9 cellular contexts compared by ENCODE assay signal in the genomic region with DNA sequence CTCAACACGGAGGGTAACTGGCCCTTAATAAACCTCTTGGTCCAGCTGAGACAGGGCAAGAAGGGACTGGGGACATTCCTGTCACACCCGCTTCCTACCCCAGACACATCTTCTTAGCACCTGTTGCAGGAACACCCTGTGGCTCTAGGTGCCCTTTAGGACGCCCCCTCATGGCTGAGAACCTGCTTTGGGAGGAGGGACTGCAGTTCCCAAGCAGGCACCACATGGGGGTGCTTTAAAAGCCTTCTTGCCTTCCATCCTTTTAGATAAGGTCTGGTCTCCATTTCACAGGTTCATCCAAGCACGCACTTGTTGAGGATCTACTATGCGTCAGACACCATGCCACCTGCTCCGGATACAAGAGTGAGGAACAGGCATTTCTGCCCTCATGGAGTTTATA. TPM values are rescaled to one million over a fixed set of nuclear protein-coding genes. Genes with fewer than 3 reads are reported as not detected.
DNase-seq lines count a peak whose midpoint lies in the region; ATAC-seq and TF ChIP-seq lines count a peak whose summit lies in the region.
"Had no signal": no experiment of that assay in that cellular context is flagged by ENCODE, and none has a peak within 500 bp of the region (broad histone marks: within the 10 kb centered on the region; RNA-seq: fewer than 3 reads in every experiment).

No MANE protein-coding gene starts in this region.

- H3K9me3 ChIP-seq in BE2C (no peaks in the 10 kb centered on the region), esophagus squamous epithelium (no peaks in the 10 kb centered on the region), upper lobe of left lung (no peaks in the 10 kb centered on the region)

- TF ChIP-seq CTCF in GM12865 (IDR thresholded peaks at IDR 0.05; ENCODE audit: insufficient read depth, low read depth, low read length, missing control alignments) (peak; percentile 28), BE2C (IDR thresholded peaks at IDR 0.05; ENCODE audit: low read depth, low read length) (no peak; the same call in 1 of the 2 replicates), esophagus squamous epithelium (IDR thresholded peaks at IDR 0.05) (peak in 1 of 6 experiments; percentile 41), upper lobe of left lung (IDR thresholded peaks at IDR 0.05) (peak in 1 of 6 experiments; percentile 5)

- DNase-seq in AG08395 (ENCODE audit: low spot score) (peak; percentile 11), GM12865 (ENCODE audit: low read depth) (peak; percentile 32), RPMI8226 (peak; percentile 50), erythroblast (lab: John Stamatoyannopoulos, UW) (peak; percentile 33 to 37), BE2C (no peak), esophagus squamous epithelium (lab: John Stamatoyannopoulos, UW) (no peak), upper lobe of left lung (no peak)
- DNase-seq in NK-92 treated with Interleukin-12 subunit alpha and Interleukin-12 subunit beta, amount 100 ng/mL, for 24 hours (lab: John Stamatoyannopoulos, UW): no peak
- DNase-seq: kidney glomerular epithelial cell had no signal

- H3K27me3 ChIP-seq in BE2C (no peaks in the 10 kb centered on the region), esophagus squamous epithelium (no peaks in the 10 kb centered on the region), upper lobe of left lung (no peaks in the 10 kb centered on the region)

- intact Hi-C loops in esophagus squamous epithelium (cut with DNase I): loop anchor here (5.0 kb wide), 1 partner anchor 128 kb away; no protein-coding TSS in a partner anchor

- TF ChIP-seq EP300 in upper lobe of left lung (IDR thresholded peaks at IDR 0.05): no peak

- H3K36me3 ChIP-seq in BE2C (peaks cover 3% of the 10 kb centered on the region; the same call in 1 of the 2 replicates), esophagus squamous epithelium (peaks cover 27 to 58% (median 32%) of the 10 kb centered on the region in 3 donors), upper lobe of left lung (peaks cover 22 to 56% (median 33%) of the 10 kb centered on the region in 4 donors)

- no peaks in the 10 kb centered on the region for H3K4me1 ChIP-seq in BE2C
- no peaks in the 10 kb centered on the region for H3K4me1 ChIP-seq in esophagus squamous epithelium
- H3K4me1 ChIP-seq in upper lobe of left lung: peaks cover 0 to 11% (median 6%) of the 10 kb centered on the region in 4 donors

- ATAC-seq in upper lobe of left lung (ENCODE audit: low FRiP score in 2 of 2): no peak

- H3K27ac ChIP-seq in esophagus squamous epithelium (no peak overlapping the region), upper lobe of left lung (no peak overlapping the region)

- WGBS in esophagus squamous epithelium, 2 donors: 62 to 82% methylated on average over 3 to 6 of the region's 6 CpGs
- WGBS in upper lobe of left lung, 2 donors: 71 to 83% methylated on average over 6 of the region's 6 CpGs

- no peak overlapping the region for H3K4me3 ChIP-seq in GM12865 (ENCODE audit: low read depth, low read length)
- no peak overlapping the region for H3K4me3 ChIP-seq in BE2C (ENCODE audit: low read depth, low read length)
- no peak overlapping the region for H3K4me3 ChIP-seq in esophagus squamous epithelium
- no peak overlapping the region for H3K4me3 ChIP-seq in upper lobe of left lung

- TF ChIP-seq POLR2A in erythroblast (IDR thresholded peaks at IDR 0.05; ENCODE audit: low read length): no peak
- no peak for TF ChIP-seq POLR2A in esophagus squamous epithelium (IDR thresholded peaks at IDR 0.05)
- no peak for TF ChIP-seq POLR2A in upper lobe of left lung (IDR thresholded peaks at IDR 0.05)

RNA-seq across cellular contexts. Expression of gene NSFL1C, which starts 26.6 kb away (rescaled TPM):
- 75.5 TPM for polyA plus RNA-seq in BE2C (2012; ENCODE audit: insufficient read depth, insufficient read length, low read depth)
- 10 to 100 TPM; 41.5 to 65.6 (median 59.3) TPM for total RNA-seq in esophagus squamous epithelium
- 10 to 100 TPM; 48.0 to 87.7 (median 71.4) TPM for total RNA-seq in upper lobe of left lung

RNA-seq across cellular contexts. Expression of gene FKBP1A, which starts 47.2 kb away (rescaled TPM):
- polyA plus RNA-seq in BE2C (2012; ENCODE audit: insufficient read depth, insufficient read length, low read depth): 186 TPM
- total RNA-seq in esophagus squamous epithelium (100 to 1,000 TPM in 3 of 4 donors, 10 to 100 TPM in 1; 76.2 to 132 (median 102) TPM), upper lobe of left lung (100 to 1,000 TPM in 5 of 6 donors, 10 to 100 TPM in 1; 75.4 to 328 (median 160) TPM)

RNA-seq across cellular contexts. Expression of gene SIRPB2, which starts 51.2 kb away (rescaled TPM):
- not detected for polyA plus RNA-seq in BE2C (2012; ENCODE audit: insufficient read depth, insufficient read length, low read depth)
- total RNA-seq in esophagus squamous epithelium (1 to 10 TPM; 1.2 to 5.9 (median 1.9) TPM), upper lobe of left lung (10 to 100 TPM; 12.1 to 59.7 (median 23.8) TPM)

Comparison
In these comparisons a context has a peak if more than half of its experiments do, and no peak if none do; other contexts are left out.
1. DNase-seq: peak in AG08395 (single experiment), GM12865 (single experiment), RPMI8226 (single experiment) and erythroblast (2 of 2); none in BE2C (single experiment), NK-92 treated with Interleukin-12 subunit alpha and Interleukin-12 subunit beta, amount 100 ng/mL, for 24 hours (single experiment), esophagus squamous epithelium (single experiment) and upper lobe of left lung (0 of 2).